18 cellular contexts compared by ENCODE assay signal in genomic region chr5:59001154-59001553, GRCh38.
DNase-seq lines count a peak whose midpoint lies in the region; ATAC-seq and TF ChIP-seq lines count a peak whose summit lies in the region.
"Had no signal": no experiment of that assay in that cellular context is flagged by ENCODE, and none has a peak within 500 bp of the region (broad histone marks: within the 10 kb centered on the region; RNA-seq: fewer than 3 reads in every experiment).

No MANE protein-coding gene starts in this region.

- H3K4me3 ChIP-seq in endodermal cell (ENCODE audit: low read length) (no peak overlapping the region), BE2C (ENCODE audit: low read depth, low read length) (no peak overlapping the region)
- H3K4me3 ChIP-seq: tibial artery had no signal

- peaks cover 4% of the 10 kb centered on the region for H3K4me1 ChIP-seq in endodermal cell (ENCODE audit: control insufficient read depth, insufficient read depth, low read length)
- H3K4me1 ChIP-seq in BE2C: peaks cover 12% of the 10 kb centered on the region

- ATAC-seq in natural killer cell treated with Interleukin-12 subunit alpha and Interleukin-12 subunit beta and Interleukin-15 and Interleukin-18, amount 100 ng/mL, for 72 hours: no peak
- no peak for ATAC-seq in HG03039 (IDR thresholded peaks at IDR 0.05; ENCODE audit: unreplicated experiment)

- H3K4me3 Mint-ChIP-seq in endodermal cell: no peak overlapping the region
- no peak overlapping the region for H3K4me3 Mint-ChIP-seq in natural killer cell treated with Interleukin-12 subunit alpha and Interleukin-12 subunit beta and Interleukin-15 and Interleukin-18, amount 100 ng/mL, for 72 hours
- H3K4me3 Mint-ChIP-seq: CD4-positive, CD25-positive, alpha-beta regulatory T cell had no signal

- H3K9ac ChIP-seq in endodermal cell (ENCODE audit: extremely low read depth, low read length, poor library complexity, severe bottlenecking): no peak overlapping the region

- H3K9me3 Mint-ChIP-seq in endodermal cell: peaks cover 2% of the 10 kb centered on the region
- no peaks in the 10 kb centered on the region for H3K9me3 Mint-ChIP-seq in natural killer cell treated with Interleukin-12 subunit alpha and Interleukin-12 subunit beta and Interleukin-15 and Interleukin-18, amount 100 ng/mL, for 72 hours

- H3K27ac ChIP-seq in endodermal cell (ENCODE audit: low read depth, low read length): no peak overlapping the region
- H3K27ac ChIP-seq: 22Rv1, brain microvascular endothelial cell, tibial artery had no signal

- TF ChIP-seq CTCF in endodermal cell (conservative IDR thresholded peaks at IDR 0.05) (no peak), BE2C (IDR thresholded peaks at IDR 0.05; ENCODE audit: low read depth, low read length) (no peak)

- no peaks in the 10 kb centered on the region for H3K36me3 ChIP-seq in endodermal cell (ENCODE audit: control insufficient read depth, insufficient read depth, low read length)
- peaks cover 2% of the 10 kb centered on the region for H3K36me3 ChIP-seq in BE2C
- H3K36me3 ChIP-seq: brain microvascular endothelial cell, tibial artery had no signal

- H3K27me3 ChIP-seq in endodermal cell (ENCODE audit: control insufficient read depth, insufficient read depth, low read length, poor library complexity, severe bottlenecking) (no peaks in the 10 kb centered on the region), BE2C (no peaks in the 10 kb centered on the region)
- H3K27me3 ChIP-seq: brain microvascular endothelial cell, dorsolateral prefrontal cortex, tibial artery had no signal

- H3K4me1 Mint-ChIP-seq in endodermal cell: peaks cover 55% of the 10 kb centered on the region
- H3K4me1 Mint-ChIP-seq in natural killer cell treated with Interleukin-12 subunit alpha and Interleukin-12 subunit beta and Interleukin-15 and Interleukin-18, amount 100 ng/mL, for 72 hours (ENCODE audit: low read depth in 2 of 2): peaks cover 46 to 49% of the 10 kb centered on the region in 2 donors

- H3K36me3 Mint-ChIP-seq in endodermal cell (ENCODE audit: low read depth): no peaks in the 10 kb centered on the region
- H3K36me3 Mint-ChIP-seq in natural killer cell treated with Interleukin-12 subunit alpha and Interleukin-12 subunit beta and Interleukin-15 and Interleukin-18, amount 100 ng/mL, for 72 hours: no peaks in the 10 kb centered on the region
- H3K36me3 Mint-ChIP-seq: CD4-positive, CD25-positive, alpha-beta regulatory T cell had no signal

- peak overlapping the region; percentile 44 for H3K27ac Mint-ChIP-seq in endodermal cell
- peak overlapping the region; percentile 7 to 19 for H3K27ac Mint-ChIP-seq in natural killer cell treated with Interleukin-12 subunit alpha and Interleukin-12 subunit beta and Interleukin-15 and Interleukin-18, amount 100 ng/mL, for 72 hours

- H3K27me3 Mint-ChIP-seq in endodermal cell (ENCODE audit: insufficient read depth): no peaks in the 10 kb centered on the region
- no peaks in the 10 kb centered on the region for H3K27me3 Mint-ChIP-seq in natural killer cell treated with Interleukin-12 subunit alpha and Interleukin-12 subunit beta and Interleukin-15 and Interleukin-18, amount 100 ng/mL, for 72 hours

- H3K9me3 ChIP-seq in endodermal cell (ENCODE audit: control insufficient read depth, low read length): no peaks in the 10 kb centered on the region
- no peaks in the 10 kb centered on the region for H3K9me3 ChIP-seq in BE2C
- H3K9me3 ChIP-seq: tibial artery had no signal

- peak; percentile 13 for DNase-seq in NCI-H82 (lab: John Stamatoyannopoulos, UW)
- DNase-seq in NCI-H82 treated with DMSO at 0.1 percent for 48 hours (lab: John Stamatoyannopoulos, UW; ENCODE audit: unreplicated experiment): no peak
- peak; percentile 22 for DNase-seq in EH (ENCODE audit: low read depth)
- DNase-seq in endodermal cell: no peak
- no peak for DNase-seq in natural killer cell treated with Interleukin-12 subunit alpha and Interleukin-12 subunit beta and Interleukin-15 and Interleukin-18, amount 100 ng/mL, for 72 hours (ENCODE audit: low spot score)
- DNase-seq in NOMO-1 treated with dmso at 0.1 percent for 144 hours (lab: John Stamatoyannopoulos, UW; ENCODE audit: unreplicated experiment): no peak
- DNase-seq in BE2C: no peak
- DNase-seq: activated CD8-positive, alpha-beta memory T cell treated with anti-CD3 and anti-CD28 coated beads for 24 hours; activated gamma-delta T cell treated with Interleukin-2 at 50 U/mL for 16 hours; brain microvascular endothelial cell; CD4-positive, CD25-positive, alpha-beta regulatory T cell; dorsolateral prefrontal cortex; NCI-H524 treated with DMSO at 0.1 percent for 48 hours; small intestine; SW 1271; tibial artery had no signal

Comparison
In these comparisons a context has a peak if more than half of its experiments do, and no peak if none do; other contexts are left out.
1. DNase-seq: peak in NCI-H82 (single experiment) and EH (single experiment); none in NCI-H82 treated with DMSO at 0.1 percent for 48 hours (single experiment), endodermal cell (single experiment), natural killer cell treated with Interleukin-12 subunit alpha and Interleukin-12 subunit beta and Interleukin-15 and Interleukin-18, amount 100 ng/mL, for 72 hours (single experiment), NOMO-1 treated with dmso at 0.1 percent for 144 hours (single experiment) and BE2C (single experiment).